Comparison of ENCODE assay signal across 24 cellular contexts in the genomic region with DNA sequence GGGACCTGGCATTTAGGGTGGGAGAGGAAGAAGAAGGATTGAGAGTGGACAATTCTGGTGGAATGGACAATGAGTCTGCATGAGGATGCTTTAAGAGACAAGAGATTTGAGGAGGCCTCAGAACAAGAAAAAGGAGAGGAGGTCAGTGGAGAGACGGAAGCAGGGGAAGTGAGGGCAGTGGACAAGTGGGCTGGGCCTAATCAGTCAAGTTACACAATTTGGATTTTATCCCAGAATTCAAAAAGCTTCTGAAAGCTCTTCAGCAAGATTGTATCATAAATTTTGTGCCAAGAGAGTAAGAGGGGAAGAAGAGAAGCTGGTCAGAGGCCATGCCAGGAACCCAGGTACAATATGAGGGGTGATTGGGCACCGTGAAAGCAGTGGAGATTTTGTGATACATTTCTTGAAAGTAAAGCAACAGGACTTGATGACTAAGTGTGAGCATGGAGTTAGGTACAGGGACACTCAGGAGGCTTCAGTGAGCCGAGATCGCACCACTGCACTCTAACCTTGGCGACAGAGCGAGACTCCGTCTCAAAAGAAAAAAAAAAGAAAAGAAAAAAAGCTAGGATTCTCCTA. TPM values are rescaled to one million over a fixed set of nuclear protein-coding genes. Genes with fewer than 3 reads are reported as not detected.
DNase-seq lines count a peak whose midpoint lies in the region; ATAC-seq and TF ChIP-seq lines count a peak whose summit lies in the region.
"Had no signal": no experiment of that assay in that cellular context is flagged by ENCODE, and none has a peak within 500 bp of the region (broad histone marks: within the 10 kb centered on the region; RNA-seq: fewer than 3 reads in every experiment).

No MANE protein-coding gene starts in this region.

- H3K9me2 ChIP-seq in Loucy (replicated peaks; ENCODE audit: low read depth, low read length): no peaks in the 10 kb centered on the region
- no peaks in the 10 kb centered on the region for H3K9me2 ChIP-seq in GM23338 (ENCODE audit: insufficient read depth)

- no peaks in the 10 kb centered on the region for H4K20me1 ChIP-seq in Loucy (ENCODE audit: insufficient read depth, low read length, poor library complexity, severe bottlenecking)
- no peaks in the 10 kb centered on the region for H4K20me1 ChIP-seq in neural progenitor cell (ENCODE audit: low read depth)
- H4K20me1 ChIP-seq in GM23338 (replicated peaks; ENCODE audit: insufficient read depth): no peaks in the 10 kb centered on the region

- H3K27ac ChIP-seq in A673 (ENCODE audit: low read depth, low read length, poor library complexity, severe bottlenecking) (peak overlapping the region; percentile 26), neural progenitor cell (no peak overlapping the region), GM23338 (ENCODE audit: low read depth) (no peak overlapping the region)
- H3K27ac ChIP-seq: C4-2B, gastrocnemius medialis, HL-60, psoas muscle, tibial artery had no signal

- CTCF ChIA-PET in A673 (lab: Charles Lee): no interaction called here

- H2AFZ ChIP-seq in Loucy (ENCODE audit: low read length) (peak overlapping the region; percentile 8; the same call in 1 of the 2 replicates), neural progenitor cell (replicated peaks) (peak overlapping the region; percentile 82), GM23338 (no peak overlapping the region)

- H3K27ac Mint-ChIP-seq in neural progenitor cell: no peak overlapping the region
- H3K27ac Mint-ChIP-seq in GM23338: no peak overlapping the region
- H3K27ac Mint-ChIP-seq: activated CD8-positive, alpha-beta T cell treated with anti-CD3 and anti-CD28 coated beads for 36 hours; activated naive CD4-positive, alpha-beta T cell treated with anti-CD3 and anti-CD28 coated beads, Interleukin-2, amount 10 ng/mL, durations not matched to agents 7 days and 5 days; activated T-helper 1 cell treated with anti-CD3 and anti-CD28 coated beads, Interleukin-12 subunit alpha, Interleukin-12 subunit beta, Interleukin-2, Interleukin-4 antibody, amounts not matched to agents 30 ng/mL and 10 ng/mL and 1 ng/mL, durations not matched to agents 14 hours and 24 hours and 36 hours; mesothelial cell of epicardium had no signal

- H3K27me3 Mint-ChIP-seq in neural progenitor cell (ENCODE audit: insufficient read depth, low read depth): peaks cover 10% of the 10 kb centered on the region
- no peaks in the 10 kb centered on the region for H3K27me3 Mint-ChIP-seq in GM23338 (ENCODE audit: insufficient read depth, low read depth, poor library complexity)
- H3K27me3 Mint-ChIP-seq: activated CD8-positive, alpha-beta T cell treated with anti-CD3 and anti-CD28 coated beads for 36 hours had no signal

- H3K9me3 ChIP-seq in A673 (ENCODE audit: low read depth, low read length, poor library complexity, severe bottlenecking) (no peaks in the 10 kb centered on the region), Loucy (ENCODE audit: insufficient read depth, low read depth, low read length) (no peaks in the 10 kb centered on the region), neural progenitor cell (ENCODE audit: low read depth) (no peaks in the 10 kb centered on the region)
- H3K9me3 ChIP-seq: gastrocnemius medialis, psoas muscle, tibial artery had no signal

- H3K79me2 ChIP-seq in Loucy (ENCODE audit: insufficient read depth, low read length): no peaks in the 10 kb centered on the region
- H3K79me2 ChIP-seq in neural progenitor cell (ENCODE audit: low read depth): no peaks in the 10 kb centered on the region
- no peaks in the 10 kb centered on the region for H3K79me2 ChIP-seq in GM23338 (replicated peaks; ENCODE audit: insufficient read depth)

- POLR2A ChIA-PET in A673 (lab: Charles Lee; ENCODE audit: low non-redundant PET): no interaction called here

- H3K9me3 Mint-ChIP-seq in neural progenitor cell: peaks cover 2% of the 10 kb centered on the region
- no peaks in the 10 kb centered on the region; the same call in 2 of the 3 replicates for H3K9me3 Mint-ChIP-seq in GM23338
- H3K9me3 Mint-ChIP-seq: activated CD8-positive, alpha-beta T cell treated with anti-CD3 and anti-CD28 coated beads for 36 hours; activated naive CD4-positive, alpha-beta T cell treated with anti-CD3 and anti-CD28 coated beads, Interleukin-2, amount 10 ng/mL, durations not matched to agents 7 days and 5 days; activated T-helper 1 cell treated with anti-CD3 and anti-CD28 coated beads, Interleukin-12 subunit alpha, Interleukin-12 subunit beta, Interleukin-2, Interleukin-4 antibody, amounts not matched to agents 30 ng/mL and 10 ng/mL and 1 ng/mL, durations not matched to agents 14 hours and 24 hours and 36 hours had no signal

- intact Hi-C loops in A673 (cut with micrococcal nuclease; ENCODE audit: unreplicated experiment): no loop called here

- H3K9ac ChIP-seq in Loucy (ENCODE audit: low read depth, low read length, poor library complexity, severe bottlenecking): no peak overlapping the region
- no peak overlapping the region for H3K9ac ChIP-seq in neural progenitor cell

- no peaks in the 10 kb centered on the region for H3K36me3 ChIP-seq in A673 (ENCODE audit: insufficient read depth, low read length, poor library complexity, severe bottlenecking)
- no peaks in the 10 kb centered on the region for H3K36me3 ChIP-seq in Loucy (ENCODE audit: insufficient read depth, low read length)
- no peaks in the 10 kb centered on the region for H3K36me3 ChIP-seq in neural progenitor cell
- no peaks in the 10 kb centered on the region for H3K36me3 ChIP-seq in GM23338 (ENCODE audit: insufficient read depth)
- H3K36me3 ChIP-seq: gastrocnemius medialis, tibial artery had no signal

- H3K4me2 ChIP-seq in Loucy (ENCODE audit: low read depth, low read length, poor library complexity, severe bottlenecking): no peak overlapping the region
- no peak overlapping the region for H3K4me2 ChIP-seq in neural progenitor cell
- H3K4me2 ChIP-seq in GM23338: no peak overlapping the region

- H3K36me3 Mint-ChIP-seq in neural progenitor cell (no peaks in the 10 kb centered on the region), GM23338 (ENCODE audit: low read depth) (no peaks in the 10 kb centered on the region)
- H3K36me3 Mint-ChIP-seq: activated naive CD4-positive, alpha-beta T cell treated with anti-CD3 and anti-CD28 coated beads, Interleukin-2, amount 10 ng/mL, durations not matched to agents 7 days and 5 days had no signal

- no peak overlapping the region for H3K4me3 Mint-ChIP-seq in neural progenitor cell
- no peak overlapping the region for H3K4me3 Mint-ChIP-seq in GM23338
- H3K4me3 Mint-ChIP-seq: activated CD8-positive, alpha-beta T cell treated with anti-CD3 and anti-CD28 coated beads for 36 hours; activated naive CD4-positive, alpha-beta T cell treated with anti-CD3 and anti-CD28 coated beads, Interleukin-2, amount 10 ng/mL, durations not matched to agents 7 days and 5 days; activated T-helper 1 cell treated with anti-CD3 and anti-CD28 coated beads, Interleukin-12 subunit alpha, Interleukin-12 subunit beta, Interleukin-2, Interleukin-4 antibody, amounts not matched to agents 30 ng/mL and 10 ng/mL and 1 ng/mL, durations not matched to agents 14 hours and 24 hours and 36 hours; mesothelial cell of epicardium had no signal

- H3K4me1 ChIP-seq in A673 (ENCODE audit: insufficient read depth, low read length, poor library complexity, severe bottlenecking) (peaks cover 14% of the 10 kb centered on the region), Loucy (ENCODE audit: insufficient read depth, low read length, poor library complexity, severe bottlenecking) (peaks cover 4% of the 10 kb centered on the region), neural progenitor cell (peaks cover 8% of the 10 kb centered on the region), GM23338 (ENCODE audit: insufficient read depth) (peaks cover 8% of the 10 kb centered on the region)
- H3K4me1 ChIP-seq: gastrocnemius medialis, psoas muscle, tibial artery had no signal

- no peaks in the 10 kb centered on the region for H3K27me3 ChIP-seq in A673 (replicated peaks; ENCODE audit: insufficient read depth, low read depth, low read length, poor library complexity)
- no peaks in the 10 kb centered on the region for H3K27me3 ChIP-seq in Loucy (ENCODE audit: insufficient read depth, low read length, poor library complexity, severe bottlenecking)
- H3K27me3 ChIP-seq in neural progenitor cell: no peaks in the 10 kb centered on the region
- H3K27me3 ChIP-seq in GM23338 (ENCODE audit: insufficient read depth): no peaks in the 10 kb centered on the region
- H3K27me3 ChIP-seq: gastrocnemius medialis, tibial artery had no signal

- TF ChIP-seq CTCF in A673 (conservative IDR thresholded peaks at IDR 0.05; ENCODE audit: low read depth, low read length) (no peak), Loucy (conservative IDR thresholded peaks at IDR 0.05; ENCODE audit: low read length) (no peak), fibroblast of pulmonary artery (IDR thresholded peaks at IDR 0.05; ENCODE audit: low read length, missing control alignments) (no peak), neural progenitor cell (IDR thresholded peaks at IDR 0.05) (no peak), GM23338 (conservative IDR thresholded peaks at IDR 0.05; ENCODE audit: low read depth in 2 of 2) (no peak)

- H3K4me3 ChIP-seq in A673 (ENCODE audit: low read depth, low read length, poor library complexity, severe bottlenecking): no peak overlapping the region
- no peak overlapping the region for H3K4me3 ChIP-seq in Loucy (ENCODE audit: low read length, poor library complexity, severe bottlenecking)
- no peak overlapping the region for H3K4me3 ChIP-seq in fibroblast of pulmonary artery (replicated peaks; ENCODE audit: low read depth, low read length)
- no peak overlapping the region for H3K4me3 ChIP-seq in neural progenitor cell
- no peak overlapping the region for H3K4me3 ChIP-seq in GM23338
- H3K4me3 ChIP-seq: gastrocnemius medialis, psoas muscle, tibial artery had no signal

- no TSS peak for BruUV-seq in A673 (replicated peaks; lab: Mats Ljungman, UMichigan)

- H3K4me1 Mint-ChIP-seq in neural progenitor cell: peaks cover 19% of the 10 kb centered on the region
- H3K4me1 Mint-ChIP-seq in GM23338: peaks cover 11% of the 10 kb centered on the region
- H3K4me1 Mint-ChIP-seq: activated naive CD4-positive, alpha-beta T cell treated with anti-CD3 and anti-CD28 coated beads, Interleukin-2, amount 10 ng/mL, durations not matched to agents 7 days and 5 days had no signal

- ATAC-seq in GM23338: no peak
- ATAC-seq: activated CD8-positive, alpha-beta T cell treated with anti-CD3 and anti-CD28 coated beads for 36 hours; gastrocnemius medialis; psoas muscle had no signal

- H3F3A ChIP-seq in Loucy (ENCODE audit: low read depth) (no peaks in the 10 kb centered on the region), neural progenitor cell (ENCODE audit: low read depth) (no peaks in the 10 kb centered on the region), GM23338 (replicated peaks; ENCODE audit: low read depth) (no peaks in the 10 kb centered on the region)

- DNase-seq in A673 (ENCODE audit: low spot score): no peak
- DNase-seq in fibroblast of pulmonary artery (ENCODE audit: low read depth): peak; percentile 77
- DNase-seq in neural progenitor cell (ENCODE audit: low spot score): no peak
- DNase-seq in LoVo (ENCODE audit: low spot score): no peak
- no peak for DNase-seq in activated CD4-positive, CD25-positive, alpha-beta regulatory T cell treated with anti-CD3 and anti-CD28 coated beads, Interleukin-2, amount 50 U/mL, for 72 hours
- no peak for DNase-seq in GM23338 (ENCODE audit: low spot score)
- DNase-seq: activated CD8-positive, alpha-beta memory T cell treated with anti-CD3 and anti-CD28 coated beads, Interleukin-2, amount 50 U/mL, for 48 hours; activated CD8-positive, alpha-beta T cell treated with anti-CD3 and anti-CD28 coated beads for 36 hours; activated naive CD4-positive, alpha-beta T cell treated with anti-CD3 and anti-CD28 coated beads, Interleukin-2, amount 10 ng/mL, durations not matched to agents 7 days and 5 days; amniotic stem cell; DMS79; gastrocnemius medialis; Kasumi-1; NCI-H1694; NCI-H510A; nucleus accumbens; psoas muscle; stimulated activated CD4-positive, alpha-beta T cell treated with anti-CD3 and anti-CD28 coated beads, Interleukin-4, amount 100 ng/mL, for 1 hour; tibial artery had no signal

RNA-seq across cellular contexts. Expression of a gene that starts 19.3 kb away (rescaled TPM):
- 157 and 159 TPM in 2 replicates for total RNA-seq in A673 (2021)
- total RNA-seq in neural progenitor cell (ENCODE audit: low replicate concordance): 25.6 and 41.2 TPM in 2 replicates
- 27.6 and 28.8 TPM in 2 replicates for total RNA-seq in GM23338 (2014; rRNA removed; shearing (Covaris generic))
- polyA plus RNA-seq in GM23338 (2016; fragmentation: Nextera tagmentation; extraction: Ambion mirVana): 40.9 and 42.5 TPM in 2 replicates
